8 cellular contexts compared by ENCODE assay signal in the genomic region with DNA sequence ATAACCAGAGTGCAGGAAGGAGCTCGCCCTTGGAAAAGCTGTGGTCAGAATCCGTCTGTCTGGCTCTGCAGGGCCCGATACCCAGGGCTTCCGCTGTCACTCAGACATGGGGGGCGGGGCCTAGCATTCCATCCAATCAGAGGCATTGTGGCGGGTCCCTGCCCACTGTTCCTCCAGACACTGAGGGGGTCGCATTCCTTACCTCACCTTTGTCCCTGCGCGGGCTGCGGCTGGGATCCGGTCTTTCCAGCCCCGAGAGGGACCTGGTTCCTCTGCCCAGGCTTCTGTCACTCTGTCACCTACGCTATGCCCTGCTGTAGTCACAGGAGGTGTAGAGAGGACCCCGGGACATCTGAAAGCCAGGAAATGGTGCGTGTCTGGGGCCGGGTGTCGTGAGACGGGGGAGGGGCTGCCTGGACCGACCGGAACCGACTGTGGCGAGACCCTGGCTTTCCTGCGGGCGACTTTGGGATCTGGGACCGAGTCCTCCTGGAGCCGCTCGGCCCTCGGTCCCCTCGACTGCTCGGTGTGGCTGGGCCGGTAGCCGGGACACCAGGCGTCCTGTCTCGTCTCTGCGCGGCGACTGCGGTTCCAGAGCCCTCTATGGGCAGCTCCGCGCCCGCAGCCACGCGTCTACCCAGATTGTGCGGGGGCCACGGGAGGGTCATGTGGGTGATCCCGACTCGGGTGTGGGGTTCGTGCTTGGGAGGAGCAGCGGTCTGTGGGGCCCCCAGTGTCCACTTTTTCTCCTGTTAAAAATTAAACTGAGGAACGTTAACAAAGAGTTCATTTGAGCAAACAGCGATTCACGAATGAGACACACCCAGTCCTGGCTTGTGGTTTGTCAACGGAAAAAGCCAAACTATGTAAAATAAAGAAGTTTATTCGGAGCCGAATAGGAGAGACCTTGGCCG. TPM values are rescaled to one million over a fixed set of nuclear protein-coding genes. Genes with fewer than 3 reads are reported as not detected.
DNase-seq lines count a peak whose midpoint lies in the region; ATAC-seq and TF ChIP-seq lines count a peak whose summit lies in the region.

A gene (plus strand): TSS at position 165 of the 914 bp plus-strand sequence. CDS start 142 bp downstream, at position 307.

- H3K9ac ChIP-seq in HUES6 (ENCODE audit: low read length) (no peak within 1 kb of the TSS), SK-N-SH (peak within 1 kb of the TSS; percentile 51)

- DNase-seq in EL (peak; percentile 87), SK-N-SH (peak; percentile 89), Right ventricle myocardium superior (peak; percentile 94), omental fat pad (ENCODE audit: low spot score) (peak; percentile 87), substantia nigra (lab: John Stamatoyannopoulos, UW) (peak; percentile 15 to 90 (median 70))
- DNase-seq in activated naive CD8-positive, alpha-beta T cell treated with anti-CD3 and anti-CD28 coated beads for 36 hours: peak; percentile 68

- peak within 1 kb of the TSS; percentile 85 for H3K4me3 Mint-ChIP-seq in activated naive CD8-positive, alpha-beta T cell treated with anti-CD3 and anti-CD28 coated beads for 36 hours

- H3K27me3 ChIP-seq in HUES6 (ENCODE audit: control insufficient read depth, insufficient read depth, low read length) (no peaks in the 10 kb centered on the region), SK-N-SH (ENCODE audit: insufficient read depth) (no peaks in the 10 kb centered on the region)

- POLR2A ChIA-PET in SK-N-SH (lab: Yijun Ruan, JAX): interaction anchor here (0.6 kb wide), 1 partner anchor 177 kb away, joined by 3 read pairs; a partner anchor contains a TSS

- H3K9me3 ChIP-seq in HUES6 (ENCODE audit: control insufficient read depth, insufficient read depth, low read depth, low read length): peaks cover 33% of the 10 kb centered on the region
- no peaks in the 10 kb centered on the region for H3K9me3 ChIP-seq in SK-N-SH

- peaks cover 21% of the 10 kb centered on the region for H3K4me1 Mint-ChIP-seq in activated naive CD8-positive, alpha-beta T cell treated with anti-CD3 and anti-CD28 coated beads for 36 hours

- CTCF ChIA-PET in SK-N-SH (lab: Yijun Ruan, JAX): interaction anchor here (0.6 to 2.5 kb wide), 6 partner anchors 36 to 172 kb away, joined by 3 to 15 read pairs (median 4); a partner anchor contains a TSS

- no peaks in the 10 kb centered on the region for H3K9me2 ChIP-seq in SK-N-SH

- 0 out of 2 replicates have a peak, but pooled peaks cover 3% of the 10 kb centered on the region for H3K79me2 ChIP-seq in SK-N-SH (ENCODE audit: insufficient read depth)

- 3% methylated on average over 16 of the region's 56 CpGs for WGBS in SK-N-SH (ENCODE audit: low lambda C conversion rate)

- peak within 1 kb of the TSS; percentile 83 for H3K4me2 ChIP-seq in SK-N-SH

- H3K27me3 Mint-ChIP-seq in activated naive CD8-positive, alpha-beta T cell treated with anti-CD3 and anti-CD28 coated beads for 36 hours: no peaks in the 10 kb centered on the region

- H2AFZ ChIP-seq in SK-N-SH (ENCODE audit: low read depth): peak within 1 kb of the TSS; percentile 96

- no peaks in the 10 kb centered on the region for H3K36me3 ChIP-seq in HUES6 (ENCODE audit: control insufficient read depth, insufficient read depth, low read length)
- H3K36me3 ChIP-seq in SK-N-SH (replicated peaks in 1 of 2; ENCODE audit: control insufficient read depth in 1 of 2, insufficient read depth in 2 of 2, low read length in 1 of 2): no peaks in the 10 kb centered on the region

- intact Hi-C loops in Right ventricle myocardium superior (cut with DNase I): loop anchor here (10.0 kb wide), 1 partner anchor 107 kb away; no protein-coding TSS in a partner anchor

- no peaks in the 10 kb centered on the region for H4K20me1 ChIP-seq in SK-N-SH (ENCODE audit: insufficient read depth)

- no peak for TF ChIP-seq EP300 in SK-N-SH (IDR thresholded peaks at IDR 0.05; ENCODE audit: borderline replicate concordance in 1 of 2, low read depth in 1 of 2, low read length in 1 of 2)

- peak; percentile 25 for TF ChIP-seq CTCF in SK-N-SH (IDR thresholded peaks at IDR 0.05)
- no peak for TF ChIP-seq CTCF in omental fat pad (IDR thresholded peaks at IDR 0.05)

- H3K4me3 ChIP-seq in HUES6 (ENCODE audit: low read depth, low read length) (peak within 1 kb of the TSS; percentile 58; the same call in 1 of the 2 replicates), SK-N-SH (ENCODE audit: low read depth in 2 of 2, low read length in 1 of 2) (peak within 1 kb of the TSS; percentile 70 to 77)

- H3K9me3 Mint-ChIP-seq in activated naive CD8-positive, alpha-beta T cell treated with anti-CD3 and anti-CD28 coated beads for 36 hours: no peaks in the 10 kb centered on the region

- H3K4me1 ChIP-seq in HUES6 (ENCODE audit: control insufficient read depth, insufficient read depth, low read length) (peaks cover 3% of the 10 kb centered on the region; the same call in 1 of the 2 replicates), SK-N-SH (ENCODE audit: control insufficient read depth in 1 of 2, insufficient read depth in 2 of 2, low read depth in 1 of 2, low read length in 1 of 2) (peaks cover 0 to 3% of the 10 kb centered on the region in 2 experiments; a peak in 1 of 4 replicates)

- H3K27ac Mint-ChIP-seq in activated naive CD8-positive, alpha-beta T cell treated with anti-CD3 and anti-CD28 coated beads for 36 hours: peak within 1 kb of the TSS; percentile 66

- no peaks in the 10 kb centered on the region for H3F3A ChIP-seq in SK-N-SH (replicated peaks; ENCODE audit: insufficient read depth)

- H3K27ac ChIP-seq in HUES6 (ENCODE audit: low read depth, low read length) (no peak within 1 kb of the TSS), SK-N-SH (ENCODE audit: low read depth in 2 of 2, low read length in 1 of 2) (peak within 1 kb of the TSS in 1 of 2 experiments; percentile 89; a peak in 2 of 4 replicates), substantia nigra (ENCODE audit: low read depth, low read length, poor library complexity, severe bottlenecking) (peak within 1 kb of the TSS; percentile 73)

- 0 out of 2 replicates have a peak, but pooled peaks have one; percentile 7 for TF ChIP-seq RAD21 in SK-N-SH (IDR thresholded peaks at IDR 0.05; ENCODE audit: low read length)

- H3K36me3 Mint-ChIP-seq in activated naive CD8-positive, alpha-beta T cell treated with anti-CD3 and anti-CD28 coated beads for 36 hours: peaks cover 2% of the 10 kb centered on the region

- ATAC-seq in Right ventricle myocardium superior (ENCODE audit: poor library complexity) (peak; percentile 100), omental fat pad (ENCODE audit: low FRiP score) (peak; percentile 92), HG02973 (IDR thresholded peaks at IDR 0.05; ENCODE audit: unreplicated experiment) (no peak)

TF ChIP-seq in SK-N-SH, 30 proteins besides CTCF, POLR2A, EP300 and RAD21:
- TF ChIP-seq, protein P1, sequence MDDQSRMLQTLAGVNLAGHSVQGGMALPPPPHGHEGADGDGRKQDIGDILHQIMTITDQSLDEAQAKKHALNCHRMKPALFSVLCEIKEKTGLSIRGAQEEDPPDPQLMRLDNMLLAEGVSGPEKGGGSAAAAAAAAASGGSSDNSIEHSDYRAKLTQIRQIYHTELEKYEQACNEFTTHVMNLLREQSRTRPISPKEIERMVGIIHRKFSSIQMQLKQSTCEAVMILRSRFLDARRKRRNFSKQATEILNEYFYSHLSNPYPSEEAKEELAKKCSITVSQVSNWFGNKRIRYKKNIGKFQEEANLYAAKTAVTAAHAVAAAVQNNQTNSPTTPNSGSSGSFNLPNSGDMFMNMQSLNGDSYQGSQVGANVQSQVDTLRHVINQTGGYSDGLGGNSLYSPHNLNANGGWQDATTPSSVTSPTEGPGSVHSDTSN (IDR thresholded peaks at IDR 0.05): peak; percentile 96
- TF ChIP-seq TAF1 (IDR thresholded peaks at IDR 0.05; ENCODE audit: borderline replicate concordance, low read depth, low read length) (0 out of 2 replicates have a peak, but pooled peaks have one; percentile 13), TEAD4 (IDR thresholded peaks at IDR 0.05; ENCODE audit: borderline replicate concordance, insufficient read depth) (no peak), RFX5 (IDR thresholded peaks at IDR 0.05; ENCODE audit: low read length) (no peak; the same call in 1 of the 2 replicates), POLR2AphosphoS5 (IDR thresholded peaks at IDR 0.05; ENCODE audit: low read depth, low read length) (peak; percentile 20; the same call in 1 of the 2 replicates), MXI1 (IDR thresholded peaks at IDR 0.05; ENCODE audit: low read depth, low read length) (peak; percentile 68; the same call in 1 of the 2 replicates), RXRA (IDR thresholded peaks at IDR 0.05; ENCODE audit: borderline replicate concordance, low read depth) (no peak)

RNA-seq across cellular contexts. Expression of the gene that starts here (rescaled TPM):
- 0.58 and 0.65 TPM in 2 replicates for polyA plus RNA-seq in SK-N-SH (2012; rRNA removed)
- 0.72 and 0.77 TPM in 2 replicates for polyA plus RNA-seq in SK-N-SH (2012; cell fraction: cytosol; rRNA removed)
- 1.3 and 1.6 TPM in 2 replicates for polyA plus RNA-seq in SK-N-SH (2012; cell fraction: nucleus; rRNA removed)
- 1 to 10 TPM; 2.8 to 3.8 TPM for total RNA-seq in activated naive CD8-positive, alpha-beta T cell treated with anti-CD3 and anti-CD28 coated beads for 36 hours
- total RNA-seq in Right ventricle myocardium superior (4.7 TPM), omental fat pad (10 to 100 TPM in 1 of 4 donors, 1 to 10 TPM in 3; 3.4 to 13.6 (median 7.2) TPM)
